2 cellular contexts compared by ENCODE assay signal in the genomic region with DNA sequence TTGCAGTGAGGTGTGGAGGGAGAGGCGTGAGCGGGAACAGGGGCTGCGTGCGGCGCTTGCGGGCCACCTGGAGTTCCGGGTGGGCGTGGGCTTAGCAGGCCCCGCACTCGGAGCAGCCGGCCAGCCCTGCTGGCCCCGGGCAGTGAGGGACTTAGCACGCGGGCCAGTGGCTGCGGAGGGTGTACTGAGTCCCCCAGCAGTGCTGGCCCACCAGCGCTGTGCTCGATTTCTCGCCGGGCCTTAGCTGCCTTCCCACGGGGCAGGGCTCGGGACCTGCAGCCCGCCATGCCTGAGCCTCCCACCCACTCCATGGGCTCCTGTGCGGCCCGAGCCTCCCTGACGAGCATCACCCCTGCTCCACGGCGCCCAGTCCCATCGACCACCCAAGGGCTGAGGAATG.
A peak's percentile ranks its signal among the peaks of the same experiment; 100 is the strongest.
TF ChIP-seq lines count a peak whose summit lies in the region.

No MANE protein-coding gene starts in this region.

TF ChIP-seq in H1, 55 proteins besides CTCF, POLR2A, EP300 and RAD21:
- TF ChIP-seq, protein P1, sequence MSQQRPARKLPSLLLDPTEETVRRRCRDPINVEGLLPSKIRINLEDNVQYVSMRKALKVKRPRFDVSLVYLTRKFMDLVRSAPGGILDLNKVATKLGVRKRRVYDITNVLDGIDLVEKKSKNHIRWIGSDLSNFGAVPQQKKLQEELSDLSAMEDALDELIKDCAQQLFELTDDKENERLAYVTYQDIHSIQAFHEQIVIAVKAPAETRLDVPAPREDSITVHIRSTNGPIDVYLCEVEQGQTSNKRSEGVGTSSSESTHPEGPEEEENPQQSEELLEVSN (IDR thresholded peaks at IDR 0.05), result peak; percentile 23; the same call in 1 of the 2 replicates

TF ChIP-seq in HepG2, 621 proteins besides CTCF, POLR2A, EP300 and RAD21:
- TF ChIP-seq, protein P2, sequence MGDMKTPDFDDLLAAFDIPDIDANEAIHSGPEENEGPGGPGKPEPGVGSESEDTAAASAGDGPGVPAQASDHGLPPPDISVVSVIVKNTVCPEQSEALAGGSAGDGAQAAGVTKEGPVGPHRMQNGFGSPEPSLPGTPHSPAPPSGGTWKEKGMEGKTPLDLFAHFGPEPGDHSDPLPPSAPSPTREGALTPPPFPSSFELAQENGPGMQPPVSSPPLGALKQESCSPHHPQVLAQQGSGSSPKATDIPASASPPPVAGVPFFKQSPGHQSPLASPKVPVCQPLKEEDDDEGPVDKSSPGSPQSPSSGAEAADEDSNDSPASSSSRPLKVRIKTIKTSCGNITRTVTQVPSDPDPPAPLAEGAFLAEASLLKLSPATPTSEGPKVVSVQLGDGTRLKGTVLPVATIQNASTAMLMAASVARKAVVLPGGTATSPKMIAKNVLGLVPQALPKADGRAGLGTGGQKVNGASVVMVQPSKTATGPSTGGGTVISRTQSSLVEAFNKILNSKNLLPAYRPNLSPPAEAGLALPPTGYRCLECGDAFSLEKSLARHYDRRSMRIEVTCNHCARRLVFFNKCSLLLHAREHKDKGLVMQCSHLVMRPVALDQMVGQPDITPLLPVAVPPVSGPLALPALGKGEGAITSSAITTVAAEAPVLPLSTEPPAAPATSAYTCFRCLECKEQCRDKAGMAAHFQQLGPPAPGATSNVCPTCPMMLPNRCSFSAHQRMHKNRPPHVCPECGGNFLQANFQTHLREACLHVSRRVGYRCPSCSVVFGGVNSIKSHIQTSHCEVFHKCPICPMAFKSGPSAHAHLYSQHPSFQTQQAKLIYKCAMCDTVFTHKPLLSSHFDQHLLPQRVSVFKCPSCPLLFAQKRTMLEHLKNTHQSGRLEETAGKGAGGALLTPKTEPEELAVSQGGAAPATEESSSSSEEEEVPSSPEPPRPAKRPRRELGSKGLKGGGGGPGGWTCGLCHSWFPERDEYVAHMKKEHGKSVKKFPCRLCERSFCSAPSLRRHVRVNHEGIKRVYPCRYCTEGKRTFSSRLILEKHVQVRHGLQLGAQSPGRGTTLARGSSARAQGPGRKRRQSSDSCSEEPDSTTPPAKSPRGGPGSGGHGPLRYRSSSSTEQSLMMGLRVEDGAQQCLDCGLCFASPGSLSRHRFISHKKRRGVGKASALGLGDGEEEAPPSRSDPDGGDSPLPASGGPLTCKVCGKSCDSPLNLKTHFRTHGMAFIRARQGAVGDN (CRISPR knock-in tag; IDR thresholded peaks at IDR 0.05), result peak; percentile 45
